Comparison of ENCODE assay signal across 9 cellular contexts in the genomic region with DNA sequence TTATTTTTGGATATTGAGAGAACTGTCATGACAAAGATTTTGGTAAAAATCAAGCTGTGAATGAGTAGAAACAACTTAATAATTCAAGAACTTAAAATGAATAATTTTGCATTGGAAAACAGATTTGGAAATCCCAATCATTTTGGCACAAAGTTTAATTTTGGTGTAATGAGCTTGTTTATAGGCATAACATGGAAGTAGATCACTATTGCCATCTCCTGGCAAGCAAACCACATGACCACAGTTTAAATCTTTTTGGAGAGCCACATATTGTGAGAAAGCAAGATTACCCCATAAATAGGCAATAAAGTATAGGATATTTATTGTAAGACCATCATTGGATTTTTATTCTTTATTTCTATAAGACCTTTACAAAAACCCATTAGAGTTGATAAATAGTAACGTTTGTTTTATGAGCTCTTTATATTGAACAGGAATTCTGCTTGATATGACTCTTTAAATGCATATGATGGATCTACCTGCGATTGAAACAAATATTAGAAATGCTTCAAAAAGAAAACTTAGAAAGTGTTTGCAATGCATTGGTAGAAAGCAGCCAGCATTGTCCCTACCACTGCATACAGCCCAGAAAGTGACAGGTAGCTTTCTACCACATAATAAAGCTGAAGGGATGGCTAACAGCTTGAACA.
DNase-seq lines count a peak whose midpoint lies in the region; ATAC-seq and TF ChIP-seq lines count a peak whose summit lies in the region.
"Had no signal": no experiment of that assay in that cellular context is flagged by ENCODE, and none has a peak within 500 bp of the region (broad histone marks: within the 10 kb centered on the region; RNA-seq: fewer than 3 reads in every experiment).

No MANE protein-coding gene starts in this region.

- H3K4me3 ChIP-seq in KMS-11 (IDR thresholded peaks at IDR 0.05; ENCODE audit: insufficient read depth, low read depth, low read length) = no peak overlapping the region

- H4K20me1 ChIP-seq in KMS-11 (ENCODE audit: insufficient read depth) = no peaks in the 10 kb centered on the region

- no peaks in the 10 kb centered on the region for H3K27me3 ChIP-seq in KMS-11 (ENCODE audit: insufficient read depth, low read depth)

- no peak overlapping the region for H3K4me2 ChIP-seq in KMS-11

- H2AFZ ChIP-seq in KMS-11 (ENCODE audit: low read depth) = no peak overlapping the region

- no peaks in the 10 kb centered on the region for H3K4me1 ChIP-seq in KMS-11 (ENCODE audit: low read depth, poor library complexity, severe bottlenecking)

- no peaks in the 10 kb centered on the region for H3K79me2 ChIP-seq in KMS-11 (ENCODE audit: insufficient read depth, low read depth)

- TF ChIP-seq CTCF in KMS-11 (conservative IDR thresholded peaks at IDR 0.05; ENCODE audit: low read depth, low read length) = peak; percentile 81

- no peaks in the 10 kb centered on the region for H3K36me3 ChIP-seq in KMS-11 (ENCODE audit: insufficient read depth)

- peak; percentile 76 for ATAC-seq in sciatic nerve
- no peak for ATAC-seq in GM21447 (IDR thresholded peaks at IDR 0.05; ENCODE audit: unreplicated experiment)

- intact Hi-C loops in sciatic nerve (cut with DNase I) = no loop called here

- no peak overlapping the region for H3K27ac ChIP-seq in KMS-11

- no peak overlapping the region for H3K9ac ChIP-seq in KMS-11

- DNase-seq in NOMO-1 treated with DMSO at 0.1 percent for 48 hours (lab: John Stamatoyannopoulos, UW; ENCODE audit: unreplicated experiment) = peak; percentile 40
- no peak for DNase-seq in NOMO-1 treated with dmso at 0.1 percent for 144 hours (lab: John Stamatoyannopoulos, UW; ENCODE audit: unreplicated experiment)
- DNase-seq in RPMI7951 (ENCODE audit: low read depth) = peak; percentile 6
- peak; percentile 89 for DNase-seq in fibroblast of peridontal ligament (ENCODE audit: extremely low read depth)
- no peak for DNase-seq in sciatic nerve (ENCODE audit: low spot score)
- DNase-seq in amniotic stem cell (lab: John Stamatoyannopoulos, UW) = no peak
- DNase-seq: CD4-positive, CD25-positive, alpha-beta regulatory T cell had no signal

Comparison
In these comparisons a context has a peak if more than half of its experiments do, and no peak if none do; other contexts are left out.
1. DNase-seq: peak in NOMO-1 treated with DMSO at 0.1 percent for 48 hours (single experiment), RPMI7951 (single experiment) and fibroblast of peridontal ligament (single experiment); none in NOMO-1 treated with dmso at 0.1 percent for 144 hours (single experiment), sciatic nerve (single experiment) and amniotic stem cell (single experiment).